In the genomic region with DNA sequence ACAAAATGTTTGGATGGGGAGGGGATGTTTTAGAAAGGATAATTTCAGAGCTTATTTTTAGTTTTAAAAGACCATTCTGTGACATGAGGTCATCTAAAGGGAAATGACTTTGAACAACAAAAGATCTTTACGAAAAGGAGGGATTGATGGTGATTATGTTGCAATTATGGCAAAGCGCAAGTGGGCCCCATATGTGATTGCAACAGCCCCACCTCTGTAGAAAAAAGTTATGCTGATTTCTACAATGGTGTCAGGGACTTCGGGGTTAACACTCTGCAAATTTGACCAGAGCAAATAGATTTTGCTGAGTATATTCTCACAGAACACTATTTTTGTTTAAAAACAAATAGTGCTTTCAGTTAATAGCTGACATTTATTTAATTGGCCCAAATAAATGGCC, we compare ENCODE assay signal across 32 cellular contexts.
A peak's percentile ranks its signal among the peaks of the same experiment; 100 is the strongest.
DNase-seq lines count a peak whose midpoint lies in the region; ATAC-seq, FAIRE-seq and TF ChIP-seq lines count a peak whose summit lies in the region.
"Had no signal": no experiment of that assay in that cellular context is flagged by ENCODE, and none has a peak within 500 bp of the region (broad histone marks: within the 10 kb centered on the region; RNA-seq: fewer than 3 reads in every experiment).

No MANE protein-coding gene starts in this region.

- H3K27ac Mint-ChIP-seq in activated T-cell treated with anti-CD3 and anti-CD28 coated beads, Interleukin-2, amount 50 U/mL, for 24 hours, result no peak overlapping the region
- H3K27ac Mint-ChIP-seq: CD14-positive monocyte; CD8-positive, alpha-beta memory T cell; T-cell had no signal

- H3K4me3 Mint-ChIP-seq in activated T-cell treated with anti-CD3 and anti-CD28 coated beads, Interleukin-2, amount 50 U/mL, for 24 hours, result no peak overlapping the region
- H3K4me3 Mint-ChIP-seq: CD14-positive monocyte; CD8-positive, alpha-beta memory T cell; T-cell had no signal

- peak; percentile 23 for DNase-seq in SIG-M5 treated with dmso at 0.1 percent for 504 hours (lab: John Stamatoyannopoulos, UW; ENCODE audit: unreplicated experiment)
- DNase-seq in SIG-M5 (lab: John Stamatoyannopoulos, UW), result no peak
- peak; percentile 61 to 65 for DNase-seq in NOMO-1 (lab: John Stamatoyannopoulos, UW; ENCODE audit: unreplicated experiment in 2 of 2)
- DNase-seq in SKM-1 treated with dmso at 0.1 percent for 144 hours (lab: John Stamatoyannopoulos, UW; ENCODE audit: unreplicated experiment), result peak; percentile 19
- no peak for DNase-seq in NCI-H2081 (lab: John Stamatoyannopoulos, UW)
- no peak for DNase-seq in activated T-cell treated with anti-CD3 and anti-CD28 coated beads, Interleukin-2, amount 50 U/mL, for 24 hours
- DNase-seq in kidney, result no peak
- DNase-seq: 8988T; ACHN; BE2C; CD8-positive, alpha-beta memory T cell; DMS 273 treated with DMSO at 0.1 percent for 48 hours; DMS79; GF-D8; KBM-7; NCI-H1092 treated with DMSO at 0.1 percent for 48 hours; NCI-H1436; NCI-H187; NCI-H2171 treated with DMSO at 0.1 percent for 48 hours; NCI-H345; NCI-H510A treated with DMSO at 0.1 percent for 48 hours; NCI-H774; NK-92 treated with Interleukin-12 subunit alpha and Interleukin-12 subunit beta, amount 100 ng/mL, for 24 hours; SJCRH30; T-cell had no signal

- TF ChIP-seq CTCF in kidney (IDR thresholded peaks at IDR 0.05; ENCODE audit: borderline replicate concordance, extremely low read depth, insufficient read depth), result no peak

- H3K9me3 ChIP-seq in kidney (ENCODE audit: control insufficient read depth in 1 of 2, low read length in 2 of 2), result peaks cover 0 to 7% of the 10 kb centered on the region in 2 donors

- no peak overlapping the region for H3K9ac ChIP-seq in kidney (ENCODE audit: low read length in 2 of 2)

- no peaks in the 10 kb centered on the region for H3K4me1 ChIP-seq in kidney (ENCODE audit: control insufficient read depth in 1 of 2, insufficient read depth in 1 of 2, low read depth in 1 of 2, low read length in 2 of 2)
- H3K4me1 ChIP-seq: SJCRH30 had no signal

- H3K36me3 Mint-ChIP-seq in activated T-cell treated with anti-CD3 and anti-CD28 coated beads, Interleukin-2, amount 50 U/mL, for 24 hours (ENCODE audit: low read depth), result no peaks in the 10 kb centered on the region
- H3K36me3 Mint-ChIP-seq: CD14-positive monocyte; CD8-positive, alpha-beta memory T cell; T-cell had no signal

- H3K36me3 ChIP-seq in kidney (ENCODE audit: control insufficient read depth in 1 of 2, insufficient read depth in 2 of 2, low read length in 2 of 2), result no peaks in the 10 kb centered on the region
- H3K36me3 ChIP-seq: BE2C, SJCRH30 had no signal

- intact Hi-C loops in kidney (cut with DNase I), result no loop called here

- no peak for FAIRE-seq in kidney (lab: Jason Lieb, UNC)
- FAIRE-seq: GM12891, HTR-8/SVneo, RCC 7860 had no signal

- H3K27me3 Mint-ChIP-seq in activated T-cell treated with anti-CD3 and anti-CD28 coated beads, Interleukin-2, amount 50 U/mL, for 24 hours, result peaks cover 12% of the 10 kb centered on the region

- no peak overlapping the region for H3K4me3 ChIP-seq in kidney (ENCODE audit: low read length in 2 of 2)
- H3K4me3 ChIP-seq: SJCRH30 had no signal

- H3K4me1 Mint-ChIP-seq in activated T-cell treated with anti-CD3 and anti-CD28 coated beads, Interleukin-2, amount 50 U/mL, for 24 hours (ENCODE audit: low read depth), result no peaks in the 10 kb centered on the region
- H3K4me1 Mint-ChIP-seq: CD14-positive monocyte; CD8-positive, alpha-beta memory T cell; T-cell had no signal

- no peak overlapping the region for H3K27ac ChIP-seq in kidney (ENCODE audit: low read depth in 2 of 2, low read length in 2 of 2)
- H3K27ac ChIP-seq: SJCRH30 had no signal

- no peak for ATAC-seq in GM21528 (IDR thresholded peaks at IDR 0.05; ENCODE audit: low FRiP score, unreplicated experiment)
- ATAC-seq: HCT116, SK-N-SH treated with all-trans-retinoic acid at 6 μM for 48 hours, T-cell had no signal

- peaks cover 8% of the 10 kb centered on the region for H3K9me3 Mint-ChIP-seq in activated T-cell treated with anti-CD3 and anti-CD28 coated beads, Interleukin-2, amount 50 U/mL, for 24 hours

Comparison
In these comparisons a context has a peak if more than half of its experiments do, and no peak if none do; other contexts are left out.
1. DNase-seq: peak in SIG-M5 treated with dmso at 0.1 percent for 504 hours (single experiment), NOMO-1 (2 of 2) and SKM-1 treated with dmso at 0.1 percent for 144 hours (single experiment); none in SIG-M5 (single experiment), NCI-H2081 (0 of 2), activated T-cell treated with anti-CD3 and anti-CD28 coated beads, Interleukin-2, amount 50 U/mL, for 24 hours (single experiment) and kidney (single experiment).